ENCODE assay signal across 1 cellular context in the genomic region with DNA sequence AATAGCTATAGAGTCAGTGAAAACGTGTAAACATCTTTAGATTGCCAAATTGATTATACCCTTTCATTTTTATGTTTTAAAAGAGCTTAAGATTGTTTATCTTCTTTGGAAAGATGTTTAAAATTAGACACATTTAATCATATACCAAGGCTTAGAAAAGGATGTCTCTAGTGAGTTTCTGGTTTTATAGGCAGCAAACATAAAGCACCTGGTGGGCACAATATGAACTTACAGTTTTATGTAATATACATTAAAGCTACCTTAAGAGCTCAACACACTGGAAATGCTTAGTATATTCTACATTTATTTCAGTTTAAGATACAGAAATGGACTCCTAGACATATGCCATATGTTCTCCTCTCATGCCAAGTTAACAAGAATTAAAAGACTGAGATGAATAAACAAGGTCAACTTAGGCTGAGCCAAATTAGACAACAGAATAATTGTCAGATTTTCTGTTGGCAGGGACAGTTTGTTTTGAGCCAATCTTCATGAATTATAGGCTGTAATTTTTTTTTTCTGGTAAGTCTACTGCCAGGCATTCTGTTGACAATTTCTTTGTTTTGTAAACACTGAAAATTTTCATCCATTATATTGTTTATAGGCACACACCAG.
TF ChIP-seq lines count a peak whose summit lies in the region.

No MANE protein-coding gene starts in this region.

TF ChIP-seq in HepG2, 621 proteins besides CTCF, POLR2A, EP300 and RAD21:
- TF ChIP-seq, protein P1, sequence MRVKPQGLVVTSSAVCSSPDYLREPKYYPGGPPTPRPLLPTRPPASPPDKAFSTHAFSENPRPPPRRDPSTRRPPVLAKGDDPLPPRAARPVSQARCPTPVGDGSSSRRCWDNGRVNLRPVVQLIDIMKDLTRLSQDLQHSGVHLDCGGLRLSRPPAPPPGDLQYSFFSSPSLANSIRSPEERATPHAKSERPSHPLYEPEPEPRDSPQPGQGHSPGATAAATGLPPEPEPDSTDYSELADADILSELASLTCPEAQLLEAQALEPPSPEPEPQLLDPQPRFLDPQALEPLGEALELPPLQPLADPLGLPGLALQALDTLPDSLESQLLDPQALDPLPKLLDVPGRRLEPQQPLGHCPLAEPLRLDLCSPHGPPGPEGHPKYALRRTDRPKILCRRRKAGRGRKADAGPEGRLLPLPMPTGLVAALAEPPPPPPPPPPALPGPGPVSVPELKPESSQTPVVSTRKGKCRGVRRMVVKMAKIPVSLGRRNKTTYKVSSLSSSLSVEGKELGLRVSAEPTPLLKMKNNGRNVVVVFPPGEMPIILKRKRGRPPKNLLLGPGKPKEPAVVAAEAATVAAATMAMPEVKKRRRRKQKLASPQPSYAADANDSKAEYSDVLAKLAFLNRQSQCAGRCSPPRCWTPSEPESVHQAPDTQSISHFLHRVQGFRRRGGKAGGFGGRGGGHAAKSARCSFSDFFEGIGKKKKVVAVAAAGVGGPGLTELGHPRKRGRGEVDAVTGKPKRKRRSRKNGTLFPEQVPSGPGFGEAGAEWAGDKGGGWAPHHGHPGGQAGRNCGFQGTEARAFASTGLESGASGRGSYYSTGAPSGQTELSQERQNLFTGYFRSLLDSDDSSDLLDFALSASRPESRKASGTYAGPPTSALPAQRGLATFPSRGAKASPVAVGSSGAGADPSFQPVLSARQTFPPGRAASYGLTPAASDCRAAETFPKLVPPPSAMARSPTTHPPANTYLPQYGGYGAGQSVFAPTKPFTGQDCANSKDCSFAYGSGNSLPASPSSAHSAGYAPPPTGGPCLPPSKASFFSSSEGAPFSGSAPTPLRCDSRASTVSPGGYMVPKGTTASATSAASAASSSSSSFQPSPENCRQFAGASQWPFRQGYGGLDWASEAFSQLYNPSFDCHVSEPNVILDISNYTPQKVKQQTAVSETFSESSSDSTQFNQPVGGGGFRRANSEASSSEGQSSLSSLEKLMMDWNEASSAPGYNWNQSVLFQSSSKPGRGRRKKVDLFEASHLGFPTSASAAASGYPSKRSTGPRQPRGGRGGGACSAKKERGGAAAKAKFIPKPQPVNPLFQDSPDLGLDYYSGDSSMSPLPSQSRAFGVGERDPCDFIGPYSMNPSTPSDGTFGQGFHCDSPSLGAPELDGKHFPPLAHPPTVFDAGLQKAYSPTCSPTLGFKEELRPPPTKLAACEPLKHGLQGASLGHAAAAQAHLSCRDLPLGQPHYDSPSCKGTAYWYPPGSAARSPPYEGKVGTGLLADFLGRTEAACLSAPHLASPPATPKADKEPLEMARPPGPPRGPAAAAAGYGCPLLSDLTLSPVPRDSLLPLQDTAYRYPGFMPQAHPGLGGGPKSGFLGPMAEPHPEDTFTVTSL (CRISPR knock-in tag; IDR thresholded peaks at IDR 0.05; ENCODE audit: borderline replicate concordance), result no peak
- TF ChIP-seq HOXA7 (CRISPR knock-in tag; IDR thresholded peaks at IDR 0.05), result no peak
- TF ChIP-seq XBP1 (CRISPR knock-in tag; IDR thresholded peaks at IDR 0.05), result no peak
- no peak for TF ChIP-seq ZNF510 (CRISPR knock-in tag; IDR thresholded peaks at IDR 0.05; ENCODE audit: low read depth)
- no peak for TF ChIP-seq ZBED4 (CRISPR knock-in tag; IDR thresholded peaks at IDR 0.05; ENCODE audit: borderline replicate concordance)
- no peak for TF ChIP-seq ZNF138 (CRISPR knock-in tag; IDR thresholded peaks at IDR 0.05; ENCODE audit: low read depth)
- no peak for TF ChIP-seq CC2D1A (CRISPR knock-in tag; IDR thresholded peaks at IDR 0.05)
- no peak for TF ChIP-seq ZNF33B (CRISPR knock-in tag; IDR thresholded peaks at IDR 0.05)
- no peak for TF ChIP-seq ARID3A (IDR thresholded peaks at IDR 0.05; ENCODE audit: low read depth, low read length)
- TF ChIP-seq HNF4A (CRISPR knock-in tag; IDR thresholded peaks at IDR 0.05), result no peak
- no peak for TF ChIP-seq TCF7L2 (IDR thresholded peaks at IDR 0.05; ENCODE audit: low read depth, low read length)
- no peak for TF ChIP-seq HIVEP1 (CRISPR knock-in tag; IDR thresholded peaks at IDR 0.05)
